ENCODE assay signal across 9 cellular contexts in the genomic region with DNA sequence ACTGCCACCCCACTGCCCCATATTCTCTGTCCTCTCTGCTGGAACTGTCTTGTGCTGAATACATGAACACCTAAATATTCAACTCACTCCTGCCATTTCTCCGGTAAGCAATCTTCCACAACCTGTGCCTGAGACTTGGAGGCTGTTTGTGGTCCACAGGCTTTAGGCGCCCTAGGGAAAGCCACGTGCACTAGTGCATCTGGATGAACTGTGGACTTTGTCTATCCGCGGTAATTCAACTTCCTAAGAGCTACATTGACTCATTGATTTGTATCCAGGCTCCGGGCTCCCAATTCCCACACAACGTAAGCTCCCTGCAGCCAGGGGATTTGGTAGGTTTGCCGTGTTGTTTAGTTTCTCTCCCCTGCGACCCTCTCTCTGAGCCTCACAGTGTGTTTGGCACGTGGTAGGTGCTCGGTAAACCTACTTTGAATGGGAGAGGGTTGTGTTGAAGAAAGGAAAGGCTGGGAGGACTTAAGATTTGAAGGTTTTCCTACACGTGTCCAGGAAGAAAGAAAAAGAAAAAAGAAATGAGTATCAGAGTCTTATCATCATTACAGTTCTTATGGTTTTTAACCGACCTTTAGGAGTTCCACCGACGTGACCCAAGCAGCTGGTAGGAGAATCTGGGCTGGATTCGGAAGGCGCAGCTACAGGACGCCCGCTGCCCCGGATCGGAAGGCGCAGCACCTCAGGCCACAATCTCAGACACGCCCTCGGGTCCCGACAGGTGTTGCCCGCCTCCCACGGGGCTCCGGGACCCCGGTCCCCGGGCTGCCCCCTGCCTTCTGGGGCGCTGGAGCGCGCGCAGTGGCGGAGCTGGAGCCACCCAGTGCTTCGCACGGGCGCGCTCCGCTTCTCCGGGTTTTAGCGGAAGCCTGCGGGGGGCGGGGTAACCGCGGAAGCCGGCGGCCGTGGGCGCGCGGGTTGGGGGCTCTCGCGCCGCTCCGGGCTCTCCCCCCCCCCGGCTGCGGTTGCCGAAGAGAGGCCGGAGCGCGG.
DNase-seq lines count a peak whose midpoint lies in the region; FAIRE-seq lines count a peak whose summit lies in the region.
"Had no signal": no experiment of that assay in that cellular context is flagged by ENCODE, and none has a peak within 500 bp of the region (broad histone marks: within the 10 kb centered on the region; RNA-seq: fewer than 3 reads in every experiment).

No MANE protein-coding gene starts in this region.

- no peak for FAIRE-seq in RCC 7860 (lab: Jason Lieb, UNC)
- FAIRE-seq: GM12878 had no signal

- peaks cover 7 to 61% (median 22%) of the 10 kb centered on the region in 3 experiments for H3K27me3 ChIP-seq in neuronal stem cell (ENCODE audit: control insufficient read depth in 3 of 3, insufficient read depth in 3 of 3, low read depth in 1 of 3, low read length in 3 of 3)

- H3K23ac ChIP-seq in neuronal stem cell (ENCODE audit: low read depth, low read length, poor library complexity) = no peak overlapping the region

- H3K14ac ChIP-seq in neuronal stem cell (ENCODE audit: low read length) = no peak overlapping the region

- no peaks in the 10 kb centered on the region for H3K36me3 ChIP-seq in neuronal stem cell (replicated peaks in 1 of 2; ENCODE audit: control insufficient read depth in 2 of 2, insufficient read depth in 2 of 2, low read length in 2 of 2)

- H3K4me3 ChIP-seq in neuronal stem cell (ENCODE audit: low read length in 2 of 2) = peak overlapping the region; percentile 35 to 91
- H3K4me3 ChIP-seq: GM12878 had no signal

- peak overlapping the region; percentile 97 for H2AFZ ChIP-seq in neuronal stem cell (ENCODE audit: low read length)

- no peak overlapping the region for H3K4ac ChIP-seq in neuronal stem cell (ENCODE audit: low read length)

- H3K79me1 ChIP-seq in neuronal stem cell (ENCODE audit: low read depth, low read length) = no peaks in the 10 kb centered on the region

- no peak overlapping the region for H2BK12ac ChIP-seq in neuronal stem cell (ENCODE audit: low read length)

- no peak overlapping the region for H4K8ac ChIP-seq in neuronal stem cell (ENCODE audit: low read depth, low read length)

- H2AK5ac ChIP-seq in neuronal stem cell (ENCODE audit: low read depth, low read length) = no peak overlapping the region

- H2BK5ac ChIP-seq in neuronal stem cell (ENCODE audit: low read length) = no peak overlapping the region

- H3K9ac ChIP-seq in neuronal stem cell (ENCODE audit: low read depth, low read length, poor library complexity) = no peak overlapping the region

- peak overlapping the region; percentile 91 for H3K18ac ChIP-seq in neuronal stem cell (ENCODE audit: low read length)

- H3K4me2 ChIP-seq in neuronal stem cell (ENCODE audit: insufficient read depth, low read length, poor library complexity, severe bottlenecking) = peak overlapping the region; percentile 100

- peaks cover 0 to 4% of the 10 kb centered on the region in 2 donors for H3K9me3 ChIP-seq in neuronal stem cell (replicated peaks in 1 of 2; ENCODE audit: control insufficient read depth in 2 of 2, insufficient read depth in 1 of 2, low read depth in 1 of 2, low read length in 2 of 2)

- no peak overlapping the region for H3K27ac ChIP-seq in neuronal stem cell (replicated peaks; ENCODE audit: low read length)

- no peak overlapping the region for H2BK15ac ChIP-seq in neuronal stem cell (ENCODE audit: low read length)

- no peak overlapping the region for H2BK120ac ChIP-seq in neuronal stem cell (ENCODE audit: low read depth, low read length)

- DNase-seq in DMS53 treated with DMSO at 0.1 percent for 48 hours (lab: John Stamatoyannopoulos, UW; ENCODE audit: unreplicated experiment) = peak; percentile 81
- DNase-seq in NCI-H2029 (lab: John Stamatoyannopoulos, UW) = peak; percentile 57
- peak; percentile 83 for DNase-seq in ecto neural progenitor cell (ENCODE audit: low spot score)
- DNase-seq in neuronal stem cell (ENCODE audit: low spot score) = peak; percentile 68
- DNase-seq in RCC 7860 (ENCODE audit: low spot score) = no peak
- DNase-seq in cortex of kidney (lab: John Stamatoyannopoulos, UW) = no peak
- no peak for DNase-seq in AML-193 (lab: John Stamatoyannopoulos, UW)
- DNase-seq in HuH-7 (ENCODE audit: low spot score) = no peak

- no peak overlapping the region for H4K91ac ChIP-seq in neuronal stem cell (ENCODE audit: low read depth, low read length, poor library complexity)

- WGBS in neuronal stem cell (ENCODE audit: extremely low coverage in 2 of 2, insufficient read length in 2 of 2, insufficient replicate concordance in 1 of 2), 2 donors = no CpG with 5 or more reads among the region's 62 CpGs

- H3K4me1 ChIP-seq in neuronal stem cell (ENCODE audit: control insufficient read depth in 2 of 2, insufficient read depth in 1 of 2, low read depth in 1 of 2, low read length in 2 of 2) = peaks cover 0 to 5% of the 10 kb centered on the region in 2 donors

Comparison
In these comparisons a context has a peak if more than half of its experiments do, and no peak if none do; other contexts are left out.
1. DNase-seq: peak in DMS53 treated with DMSO at 0.1 percent for 48 hours (single experiment), NCI-H2029 (single experiment), ecto neural progenitor cell (single experiment) and neuronal stem cell (single experiment); none in RCC 7860 (single experiment), cortex of kidney (single experiment), AML-193 (0 of 2) and HuH-7 (single experiment).